In the genomic region with DNA sequence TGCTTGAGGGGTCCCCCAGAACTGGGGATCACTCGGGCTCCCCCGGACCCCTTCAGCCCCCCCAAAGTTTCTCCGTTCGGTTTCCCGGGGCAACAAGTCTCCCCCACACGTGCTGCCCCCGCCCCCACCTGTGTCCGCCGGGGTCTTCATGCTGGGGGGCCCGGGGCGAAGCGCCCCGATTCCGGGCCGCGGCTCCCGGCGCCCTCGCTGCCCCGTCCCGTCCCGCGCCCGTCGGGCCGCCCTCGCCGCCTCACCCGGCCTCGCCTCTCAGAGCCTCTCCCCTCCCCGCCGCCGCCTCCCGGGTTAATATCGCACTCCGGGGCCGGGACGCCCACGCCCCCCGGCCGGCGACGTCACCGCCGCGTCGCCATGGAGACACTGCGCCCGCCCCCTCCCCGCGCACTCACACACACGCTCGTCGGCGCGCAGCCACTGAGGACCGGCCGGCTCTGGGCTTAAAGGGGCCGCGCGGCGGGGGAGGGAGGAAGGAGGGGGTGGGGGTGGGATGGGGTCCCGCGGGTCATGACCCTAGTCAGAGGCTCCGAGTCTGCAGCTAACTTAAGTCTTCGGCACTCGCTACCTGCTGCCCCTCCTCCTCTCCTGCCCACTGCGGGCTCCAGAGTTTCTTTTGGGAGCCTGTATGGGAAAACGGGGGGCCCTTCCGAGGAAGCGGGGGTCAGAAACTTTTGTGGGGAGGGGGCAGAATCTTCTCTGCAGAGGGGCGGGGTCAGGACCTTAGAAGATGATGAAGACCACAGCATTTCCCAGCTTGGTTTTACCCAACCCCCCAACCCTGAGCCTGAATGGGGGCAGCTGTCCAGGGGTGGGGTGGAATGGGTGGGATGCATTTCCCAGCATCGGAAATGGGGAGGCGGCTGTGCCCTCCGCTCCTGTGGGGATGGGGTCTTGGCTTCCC, we compare ENCODE assay signal across 1 cellular context.
TF ChIP-seq lines count a peak whose summit lies in the region.

A gene (minus strand): TSS at position 279 of the 916 bp plus-strand sequence. CDS start 129 bp downstream, at position 150.

TF ChIP-seq in K562, 482 proteins besides CTCF, POLR2A, EP300 and RAD21 (continued from another document and continues in another):
- TF ChIP-seq ZNF79 (CRISPR knock-in tag; IDR thresholded peaks at IDR 0.05; ENCODE audit: low read depth), result no peak
- no peak for TF ChIP-seq BRD9 (IDR thresholded peaks at IDR 0.05; ENCODE audit: low read depth, partially characterized antibody)
- TF ChIP-seq, protein P1, sequence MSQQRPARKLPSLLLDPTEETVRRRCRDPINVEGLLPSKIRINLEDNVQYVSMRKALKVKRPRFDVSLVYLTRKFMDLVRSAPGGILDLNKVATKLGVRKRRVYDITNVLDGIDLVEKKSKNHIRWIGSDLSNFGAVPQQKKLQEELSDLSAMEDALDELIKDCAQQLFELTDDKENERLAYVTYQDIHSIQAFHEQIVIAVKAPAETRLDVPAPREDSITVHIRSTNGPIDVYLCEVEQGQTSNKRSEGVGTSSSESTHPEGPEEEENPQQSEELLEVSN (IDR thresholded peaks at IDR 0.05; ENCODE audit: borderline replicate concordance in 1 of 2, extremely low read depth in 1 of 2, insufficient read depth in 1 of 2, insufficient read length in 1 of 2, low read depth in 1 of 2, low read length in 1 of 2, poor library complexity in 1 of 2, severe bottlenecking in 1 of 2), result peak; percentile 10 to 57
- TF ChIP-seq ARID1B (IDR thresholded peaks at IDR 0.05), result no peak
- TF ChIP-seq RB1 (IDR thresholded peaks at IDR 0.05; ENCODE audit: low read depth), result peak; percentile 78
- no peak for TF ChIP-seq RFX7 (CRISPR knock-in tag; IDR thresholded peaks at IDR 0.05)
- TF ChIP-seq POLR2AphosphoS5 (IDR thresholded peaks at IDR 0.05; ENCODE audit: control insufficient read depth, insufficient read depth, low read depth, low read length), result peak; percentile 81
- TF ChIP-seq, protein P2, sequence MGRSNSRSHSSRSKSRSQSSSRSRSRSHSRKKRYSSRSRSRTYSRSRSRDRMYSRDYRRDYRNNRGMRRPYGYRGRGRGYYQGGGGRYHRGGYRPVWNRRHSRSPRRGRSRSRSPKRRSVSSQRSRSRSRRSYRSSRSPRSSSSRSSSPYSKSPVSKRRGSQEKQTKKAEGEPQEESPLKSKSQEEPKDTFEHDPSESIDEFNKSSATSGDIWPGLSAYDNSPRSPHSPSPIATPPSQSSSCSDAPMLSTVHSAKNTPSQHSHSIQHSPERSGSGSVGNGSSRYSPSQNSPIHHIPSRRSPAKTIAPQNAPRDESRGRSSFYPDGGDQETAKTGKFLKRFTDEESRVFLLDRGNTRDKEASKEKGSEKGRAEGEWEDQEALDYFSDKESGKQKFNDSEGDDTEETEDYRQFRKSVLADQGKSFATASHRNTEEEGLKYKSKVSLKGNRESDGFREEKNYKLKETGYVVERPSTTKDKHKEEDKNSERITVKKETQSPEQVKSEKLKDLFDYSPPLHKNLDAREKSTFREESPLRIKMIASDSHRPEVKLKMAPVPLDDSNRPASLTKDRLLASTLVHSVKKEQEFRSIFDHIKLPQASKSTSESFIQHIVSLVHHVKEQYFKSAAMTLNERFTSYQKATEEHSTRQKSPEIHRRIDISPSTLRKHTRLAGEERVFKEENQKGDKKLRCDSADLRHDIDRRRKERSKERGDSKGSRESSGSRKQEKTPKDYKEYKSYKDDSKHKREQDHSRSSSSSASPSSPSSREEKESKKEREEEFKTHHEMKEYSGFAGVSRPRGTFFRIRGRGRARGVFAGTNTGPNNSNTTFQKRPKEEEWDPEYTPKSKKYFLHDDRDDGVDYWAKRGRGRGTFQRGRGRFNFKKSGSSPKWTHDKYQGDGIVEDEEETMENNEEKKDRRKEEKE (IDR thresholded peaks at IDR 0.05; ENCODE audit: borderline replicate concordance in 1 of 2, control insufficient read depth in 1 of 2, low read depth in 2 of 2, low read length in 1 of 2), result no peak
- no peak for TF ChIP-seq GATAD2A (IDR thresholded peaks at IDR 0.05)
- TF ChIP-seq NFATC3 (IDR thresholded peaks at IDR 0.05), result no peak
- TF ChIP-seq NFRKB (IDR thresholded peaks at IDR 0.05; ENCODE audit: low read depth), result no peak
- TF ChIP-seq, protein P3, sequence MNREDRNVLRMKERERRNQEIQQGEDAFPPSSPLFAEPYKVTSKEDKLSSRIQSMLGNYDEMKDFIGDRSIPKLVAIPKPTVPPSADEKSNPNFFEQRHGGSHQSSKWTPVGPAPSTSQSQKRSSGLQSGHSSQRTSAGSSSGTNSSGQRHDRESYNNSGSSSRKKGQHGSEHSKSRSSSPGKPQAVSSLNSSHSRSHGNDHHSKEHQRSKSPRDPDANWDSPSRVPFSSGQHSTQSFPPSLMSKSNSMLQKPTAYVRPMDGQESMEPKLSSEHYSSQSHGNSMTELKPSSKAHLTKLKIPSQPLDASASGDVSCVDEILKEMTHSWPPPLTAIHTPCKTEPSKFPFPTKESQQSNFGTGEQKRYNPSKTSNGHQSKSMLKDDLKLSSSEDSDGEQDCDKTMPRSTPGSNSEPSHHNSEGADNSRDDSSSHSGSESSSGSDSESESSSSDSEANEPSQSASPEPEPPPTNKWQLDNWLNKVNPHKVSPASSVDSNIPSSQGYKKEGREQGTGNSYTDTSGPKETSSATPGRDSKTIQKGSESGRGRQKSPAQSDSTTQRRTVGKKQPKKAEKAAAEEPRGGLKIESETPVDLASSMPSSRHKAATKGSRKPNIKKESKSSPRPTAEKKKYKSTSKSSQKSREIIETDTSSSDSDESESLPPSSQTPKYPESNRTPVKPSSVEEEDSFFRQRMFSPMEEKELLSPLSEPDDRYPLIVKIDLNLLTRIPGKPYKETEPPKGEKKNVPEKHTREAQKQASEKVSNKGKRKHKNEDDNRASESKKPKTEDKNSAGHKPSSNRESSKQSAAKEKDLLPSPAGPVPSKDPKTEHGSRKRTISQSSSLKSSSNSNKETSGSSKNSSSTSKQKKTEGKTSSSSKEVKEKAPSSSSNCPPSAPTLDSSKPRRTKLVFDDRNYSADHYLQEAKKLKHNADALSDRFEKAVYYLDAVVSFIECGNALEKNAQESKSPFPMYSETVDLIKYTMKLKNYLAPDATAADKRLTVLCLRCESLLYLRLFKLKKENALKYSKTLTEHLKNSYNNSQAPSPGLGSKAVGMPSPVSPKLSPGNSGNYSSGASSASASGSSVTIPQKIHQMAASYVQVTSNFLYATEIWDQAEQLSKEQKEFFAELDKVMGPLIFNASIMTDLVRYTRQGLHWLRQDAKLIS (CRISPR knock-in tag; IDR thresholded peaks at IDR 0.05), result 0 out of 2 replicates have a peak, but pooled peaks have one; percentile 34
- TF ChIP-seq LCOR (CRISPR knock-in tag; IDR thresholded peaks at IDR 0.05), result no peak
- TF ChIP-seq, protein P4, sequence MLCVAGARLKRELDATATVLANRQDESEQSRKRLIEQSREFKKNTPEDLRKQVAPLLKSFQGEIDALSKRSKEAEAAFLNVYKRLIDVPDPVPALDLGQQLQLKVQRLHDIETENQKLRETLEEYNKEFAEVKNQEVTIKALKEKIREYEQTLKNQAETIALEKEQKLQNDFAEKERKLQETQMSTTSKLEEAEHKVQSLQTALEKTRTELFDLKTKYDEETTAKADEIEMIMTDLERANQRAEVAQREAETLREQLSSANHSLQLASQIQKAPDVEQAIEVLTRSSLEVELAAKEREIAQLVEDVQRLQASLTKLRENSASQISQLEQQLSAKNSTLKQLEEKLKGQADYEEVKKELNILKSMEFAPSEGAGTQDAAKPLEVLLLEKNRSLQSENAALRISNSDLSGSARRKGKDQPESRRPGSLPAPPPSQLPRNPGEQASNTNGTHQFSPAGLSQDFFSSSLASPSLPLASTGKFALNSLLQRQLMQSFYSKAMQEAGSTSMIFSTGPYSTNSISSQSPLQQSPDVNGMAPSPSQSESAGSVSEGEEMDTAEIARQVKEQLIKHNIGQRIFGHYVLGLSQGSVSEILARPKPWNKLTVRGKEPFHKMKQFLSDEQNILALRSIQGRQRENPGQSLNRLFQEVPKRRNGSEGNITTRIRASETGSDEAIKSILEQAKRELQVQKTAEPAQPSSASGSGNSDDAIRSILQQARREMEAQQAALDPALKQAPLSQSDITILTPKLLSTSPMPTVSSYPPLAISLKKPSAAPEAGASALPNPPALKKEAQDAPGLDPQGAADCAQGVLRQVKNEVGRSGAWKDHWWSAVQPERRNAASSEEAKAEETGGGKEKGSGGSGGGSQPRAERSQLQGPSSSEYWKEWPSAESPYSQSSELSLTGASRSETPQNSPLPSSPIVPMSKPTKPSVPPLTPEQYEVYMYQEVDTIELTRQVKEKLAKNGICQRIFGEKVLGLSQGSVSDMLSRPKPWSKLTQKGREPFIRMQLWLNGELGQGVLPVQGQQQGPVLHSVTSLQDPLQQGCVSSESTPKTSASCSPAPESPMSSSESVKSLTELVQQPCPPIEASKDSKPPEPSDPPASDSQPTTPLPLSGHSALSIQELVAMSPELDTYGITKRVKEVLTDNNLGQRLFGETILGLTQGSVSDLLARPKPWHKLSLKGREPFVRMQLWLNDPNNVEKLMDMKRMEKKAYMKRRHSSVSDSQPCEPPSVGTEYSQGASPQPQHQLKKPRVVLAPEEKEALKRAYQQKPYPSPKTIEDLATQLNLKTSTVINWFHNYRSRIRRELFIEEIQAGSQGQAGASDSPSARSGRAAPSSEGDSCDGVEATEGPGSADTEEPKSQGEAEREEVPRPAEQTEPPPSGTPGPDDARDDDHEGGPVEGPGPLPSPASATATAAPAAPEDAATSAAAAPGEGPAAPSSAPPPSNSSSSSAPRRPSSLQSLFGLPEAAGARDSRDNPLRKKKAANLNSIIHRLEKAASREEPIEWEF (CRISPR knock-in tag; IDR thresholded peaks at IDR 0.05), result no peak
- TF ChIP-seq ZSCAN32 (CRISPR knock-in tag; IDR thresholded peaks at IDR 0.05), result no peak
- TF ChIP-seq ZC3H8 (IDR thresholded peaks at IDR 0.05), result no peak
- TF ChIP-seq, protein P5, sequence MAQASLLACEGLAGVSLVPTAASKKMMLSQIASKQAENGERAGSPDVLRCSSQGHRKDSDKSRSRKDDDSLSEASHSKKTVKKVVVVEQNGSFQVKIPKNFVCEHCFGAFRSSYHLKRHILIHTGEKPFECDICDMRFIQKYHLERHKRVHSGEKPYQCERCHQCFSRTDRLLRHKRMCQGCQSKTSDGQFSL (CRISPR knock-in tag; IDR thresholded peaks at IDR 0.05), result peak; percentile 72
- TF ChIP-seq, protein P5 (tag; IDR thresholded peaks at IDR 0.05), result no peak; a peak in 1 of 4 replicates
- TF ChIP-seq, protein P6, sequence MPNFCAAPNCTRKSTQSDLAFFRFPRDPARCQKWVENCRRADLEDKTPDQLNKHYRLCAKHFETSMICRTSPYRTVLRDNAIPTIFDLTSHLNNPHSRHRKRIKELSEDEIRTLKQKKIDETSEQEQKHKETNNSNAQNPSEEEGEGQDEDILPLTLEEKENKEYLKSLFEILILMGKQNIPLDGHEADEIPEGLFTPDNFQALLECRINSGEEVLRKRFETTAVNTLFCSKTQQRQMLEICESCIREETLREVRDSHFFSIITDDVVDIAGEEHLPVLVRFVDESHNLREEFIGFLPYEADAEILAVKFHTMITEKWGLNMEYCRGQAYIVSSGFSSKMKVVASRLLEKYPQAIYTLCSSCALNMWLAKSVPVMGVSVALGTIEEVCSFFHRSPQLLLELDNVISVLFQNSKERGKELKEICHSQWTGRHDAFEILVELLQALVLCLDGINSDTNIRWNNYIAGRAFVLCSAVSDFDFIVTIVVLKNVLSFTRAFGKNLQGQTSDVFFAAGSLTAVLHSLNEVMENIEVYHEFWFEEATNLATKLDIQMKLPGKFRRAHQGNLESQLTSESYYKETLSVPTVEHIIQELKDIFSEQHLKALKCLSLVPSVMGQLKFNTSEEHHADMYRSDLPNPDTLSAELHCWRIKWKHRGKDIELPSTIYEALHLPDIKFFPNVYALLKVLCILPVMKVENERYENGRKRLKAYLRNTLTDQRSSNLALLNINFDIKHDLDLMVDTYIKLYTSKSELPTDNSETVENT (CRISPR knock-in tag; IDR thresholded peaks at IDR 0.05), result peak; percentile 77
- TF ChIP-seq ZNF445 (CRISPR knock-in tag; IDR thresholded peaks at IDR 0.05; ENCODE audit: low read depth), result no peak
- no peak for TF ChIP-seq ZNF551 (CRISPR knock-in tag; IDR thresholded peaks at IDR 0.05)
- TF ChIP-seq CBX1 (IDR thresholded peaks at IDR 0.05; ENCODE audit: low read depth), result no peak; the same call in 1 of the 2 replicates
- TF ChIP-seq SP2 (IDR thresholded peaks at IDR 0.05; ENCODE audit: extremely low read depth, low read depth, low read length, poor library complexity, severe bottlenecking), result peak; percentile 45
- no peak for TF ChIP-seq RBM17 (IDR thresholded peaks at IDR 0.05; ENCODE audit: borderline replicate concordance, low read depth, low read length)
- no peak for TF ChIP-seq TEAD4 (IDR thresholded peaks at IDR 0.05; ENCODE audit: low read length)
- TF ChIP-seq TEAD4 (CRISPR knock-in tag; IDR thresholded peaks at IDR 0.05; ENCODE audit: borderline replicate concordance), result no peak
- no peak for TF ChIP-seq ARID2 (IDR thresholded peaks at IDR 0.05)
- TF ChIP-seq PYGO2 (tag; IDR thresholded peaks at IDR 0.05), result no peak
- TF ChIP-seq PHTF2 (CRISPR knock-in tag; IDR thresholded peaks at IDR 0.05), result no peak
- no peak for TF ChIP-seq ZNF143 (CRISPR knock-in tag; IDR thresholded peaks at IDR 0.05)
- TF ChIP-seq ZNF197 (CRISPR knock-in tag; IDR thresholded peaks at IDR 0.05; ENCODE audit: low read depth), result no peak
- TF ChIP-seq ZFPM2 (CRISPR knock-in tag; IDR thresholded peaks at IDR 0.05), result no peak
- TF ChIP-seq ZNF311 (CRISPR knock-in tag; IDR thresholded peaks at IDR 0.05), result no peak
- no peak for TF ChIP-seq KDM2B (CRISPR knock-in tag; IDR thresholded peaks at IDR 0.05)
- TF ChIP-seq MBD2 (IDR thresholded peaks at IDR 0.05; ENCODE audit: borderline replicate concordance, low read depth), result peak; percentile 41; the same call in 1 of the 2 replicates
- TF ChIP-seq POLR2H (tag; IDR thresholded peaks at IDR 0.05; ENCODE audit: low read depth), result no peak
- TF ChIP-seq L3MBTL2 (IDR thresholded peaks at IDR 0.05), result peak; percentile 25; the same call in 1 of the 2 replicates
- TF ChIP-seq PTBP1 (IDR thresholded peaks at IDR 0.05; ENCODE audit: low read depth, low read length), result no peak
- no peak for TF ChIP-seq NCOA1 (IDR thresholded peaks at IDR 0.05; ENCODE audit: low read depth)
- no peak for TF ChIP-seq PML (IDR thresholded peaks at IDR 0.05; ENCODE audit: low read length)
- TF ChIP-seq ZNF717 (CRISPR knock-in tag; IDR thresholded peaks at IDR 0.05), result no peak
- no peak for TF ChIP-seq SRSF7 (optimal IDR thresholded peaks at IDR 0.05; ENCODE audit: low read depth, low read length)
- TF ChIP-seq SMARCE1 (IDR thresholded peaks at IDR 0.05), result no peak
- TF ChIP-seq, protein P7, sequence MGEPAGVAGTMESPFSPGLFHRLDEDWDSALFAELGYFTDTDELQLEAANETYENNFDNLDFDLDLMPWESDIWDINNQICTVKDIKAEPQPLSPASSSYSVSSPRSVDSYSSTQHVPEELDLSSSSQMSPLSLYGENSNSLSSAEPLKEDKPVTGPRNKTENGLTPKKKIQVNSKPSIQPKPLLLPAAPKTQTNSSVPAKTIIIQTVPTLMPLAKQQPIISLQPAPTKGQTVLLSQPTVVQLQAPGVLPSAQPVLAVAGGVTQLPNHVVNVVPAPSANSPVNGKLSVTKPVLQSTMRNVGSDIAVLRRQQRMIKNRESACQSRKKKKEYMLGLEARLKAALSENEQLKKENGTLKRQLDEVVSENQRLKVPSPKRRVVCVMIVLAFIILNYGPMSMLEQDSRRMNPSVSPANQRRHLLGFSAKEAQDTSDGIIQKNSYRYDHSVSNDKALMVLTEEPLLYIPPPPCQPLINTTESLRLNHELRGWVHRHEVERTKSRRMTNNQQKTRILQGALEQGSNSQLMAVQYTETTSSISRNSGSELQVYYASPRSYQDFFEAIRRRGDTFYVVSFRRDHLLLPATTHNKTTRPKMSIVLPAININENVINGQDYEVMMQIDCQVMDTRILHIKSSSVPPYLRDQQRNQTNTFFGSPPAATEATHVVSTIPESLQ (CRISPR knock-in tag; IDR thresholded peaks at IDR 0.05), result no peak
- TF ChIP-seq FOXK2 (conservative IDR thresholded peaks at IDR 0.05 in 1 of 2, IDR thresholded peaks at IDR 0.05 in 1 of 2; ENCODE audit: low read depth in 2 of 2), result no peak
